2 cellular contexts compared by ENCODE assay signal in genomic region chr7:15086171-15086745, GRCh38.
TF ChIP-seq lines count a peak whose summit lies in the region.

No MANE protein-coding gene starts in this region.

TF ChIP-seq in HCT116, 20 proteins besides CTCF, POLR2A, EP300 and RAD21:
- TF ChIP-seq ZNF274 (IDR thresholded peaks at IDR 0.05; ENCODE audit: low read depth, low read length) (no peak), REST (IDR thresholded peaks at IDR 0.05; ENCODE audit: low read depth) (no peak), EZH2phosphoT487 (IDR thresholded peaks at IDR 0.05; ENCODE audit: borderline replicate concordance) (no peak), CEBPB (IDR thresholded peaks at IDR 0.05; ENCODE audit: low read depth) (no peak), ZFX (IDR thresholded peaks at IDR 0.05) (no peak), ZBTB33 (IDR thresholded peaks at IDR 0.05; ENCODE audit: extremely low read depth, insufficient replicate concordance, low read length) (no peak), POLR2AphosphoS5 (IDR thresholded peaks at IDR 0.05; ENCODE audit: low read depth, low read length) (no peak), YY1 (IDR thresholded peaks at IDR 0.05; ENCODE audit: extremely low read depth, insufficient replicate concordance, low read depth, low read length) (no peak), JUND (IDR thresholded peaks at IDR 0.05) (no peak), ELF1 (IDR thresholded peaks at IDR 0.05; ENCODE audit: borderline replicate concordance, low read depth) (no peak), TCF7L2 (IDR thresholded peaks at IDR 0.05; ENCODE audit: borderline replicate concordance, extremely low read depth, insufficient read depth, insufficient read length) (no peak), EGR1 (IDR thresholded peaks at IDR 0.05; ENCODE audit: low read depth) (no peak), SIN3A (IDR thresholded peaks at IDR 0.05; ENCODE audit: low read depth) (no peak)
- TF ChIP-seq, protein P1, sequence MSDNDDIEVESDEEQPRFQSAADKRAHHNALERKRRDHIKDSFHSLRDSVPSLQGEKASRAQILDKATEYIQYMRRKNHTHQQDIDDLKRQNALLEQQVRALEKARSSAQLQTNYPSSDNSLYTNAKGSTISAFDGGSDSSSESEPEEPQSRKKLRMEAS (IDR thresholded peaks at IDR 0.05) = no peak
TF ChIP-seq in HCT116: peak in this region for 0.

TF ChIP-seq in GM12891, 5 proteins besides CTCF, POLR2A, EP300 and RAD21:
- no peak for TF ChIP-seq TAF1 (IDR thresholded peaks at IDR 0.05; ENCODE audit: low read depth, low read length)
- no peak for TF ChIP-seq SPI1 (IDR thresholded peaks at IDR 0.05; ENCODE audit: low read depth, low read length)
- no peak for TF ChIP-seq POLR2AphosphoS5 (IDR thresholded peaks at IDR 0.05; ENCODE audit: low read depth, low read length)
- TF ChIP-seq PAX5 (IDR thresholded peaks at IDR 0.05; ENCODE audit: insufficient read depth, low read length, severe bottlenecking) = no peak
- TF ChIP-seq POU2F2 (IDR thresholded peaks at IDR 0.05; ENCODE audit: low read depth, low read length) = no peak
